Comparison of ENCODE assay signal across 24 cellular contexts in genomic region chr5:82922086-82922734, GRCh38.
DNase-seq lines count a peak whose midpoint lies in the region; ATAC-seq, FAIRE-seq and TF ChIP-seq lines count a peak whose summit lies in the region.
"Had no signal": no experiment of that assay in that cellular context is flagged by ENCODE, and none has a peak within 500 bp of the region (broad histone marks: within the 10 kb centered on the region; RNA-seq: fewer than 3 reads in every experiment).

No MANE protein-coding gene starts in this region.

- H3K27ac ChIP-seq in dorsolateral prefrontal cortex (peak overlapping the region in 46 of 59 donors; percentile 4 to 82 (median 66)), upper lobe of right lung (no peak overlapping the region)
- H3K27ac ChIP-seq: cardiac muscle cell, gastroesophageal sphincter, spleen, thoracic aorta had no signal

- peaks cover 13% of the 10 kb centered on the region for H3K4me1 ChIP-seq in Loucy (ENCODE audit: insufficient read depth, low read length, poor library complexity, severe bottlenecking)
- no peaks in the 10 kb centered on the region for H3K4me1 ChIP-seq in upper lobe of right lung
- H3K4me1 ChIP-seq: gastroesophageal sphincter had no signal

- no peaks in the 10 kb centered on the region for H3K9me2 ChIP-seq in Loucy (replicated peaks; ENCODE audit: low read depth, low read length)

- DNase-seq in dorsolateral prefrontal cortex (peak; percentile 4 to 82 (median 68)), middle frontal gyrus (ENCODE audit: extremely low spot score, low spot score) (peak; percentile 13), upper lobe of right lung (no peak), LoVo (ENCODE audit: low spot score) (no peak), urothelium cell line (ENCODE audit: low spot score) (no peak)
- DNase-seq: activated CD4-positive, alpha-beta T cell treated with anti-CD3 and anti-CD28 coated beads for 48 hours; activated naive CD4-positive, alpha-beta T cell; activated T-cell treated with anti-CD3 and anti-CD28 coated beads, Interleukin-2, amount 50 U/mL, for 48 hours; amniotic stem cell; CD4-positive, alpha-beta T cell; Karpas-422; NCI-H1930; NCI-H226; NCI-H82; spleen; stimulated activated CD4-positive, alpha-beta T cell treated with anti-CD3 and anti-CD28 coated beads, Interleukin-4, amount 100 ng/mL, for 24 hours; stimulated activated naive B cell treated with anti-CD40 and anti-IgM and Interleukin-4, amounts not matched to agents 10 μg/mL and 1 μg/mL and 100 μg/mL, for 72 hours had no signal

- TF ChIP-seq CTCF in Loucy (conservative IDR thresholded peaks at IDR 0.05; ENCODE audit: low read length) (no peak), dorsolateral prefrontal cortex (IDR thresholded peaks at IDR 0.05 in 54 of 56, conservative IDR thresholded peaks at IDR 0.05 in 2 of 56; ENCODE audit: low read depth in 1 of 56, partially characterized antibody in 56 of 56) (peak in 9 of 56 donors; percentile 13 to 45 (median 20)), upper lobe of right lung (IDR thresholded peaks at IDR 0.05) (no peak)

- H3K9ac ChIP-seq in Loucy (ENCODE audit: low read depth, low read length, poor library complexity, severe bottlenecking) = no peak overlapping the region

- H3K4me3 ChIP-seq in Loucy (ENCODE audit: low read length, poor library complexity, severe bottlenecking) = no peak overlapping the region
- no peak overlapping the region for H3K4me3 ChIP-seq in dorsolateral prefrontal cortex
- H3K4me3 ChIP-seq in upper lobe of right lung = no peak overlapping the region
- H3K4me3 ChIP-seq: cardiac muscle cell, gastroesophageal sphincter, lung, spleen, thoracic aorta had no signal

- ATAC-seq in upper lobe of right lung = peak; percentile 15
- ATAC-seq in GM19023 (IDR thresholded peaks at IDR 0.05; ENCODE audit: unreplicated experiment) = no peak
- ATAC-seq: gastroesophageal sphincter; Right ventricle myocardium inferior; stimulated activated naive B cell treated with anti-CD40 and anti-IgM and Interleukin-4, amounts not matched to agents 10 μg/mL and 1 μg/mL and 100 μg/mL, for 72 hours had no signal

- no peaks in the 10 kb centered on the region for H4K20me1 ChIP-seq in Loucy (ENCODE audit: insufficient read depth, low read length, poor library complexity, severe bottlenecking)

- H3F3A ChIP-seq in Loucy (ENCODE audit: low read depth) = no peaks in the 10 kb centered on the region

- H2AFZ ChIP-seq in Loucy (ENCODE audit: low read length) = 0 out of 2 replicates have a peak overlapping the region, but pooled peaks have one; percentile 15

- H3K9me3 ChIP-seq in Loucy (ENCODE audit: insufficient read depth, low read depth, low read length) (no peaks in the 10 kb centered on the region), upper lobe of right lung (no peaks in the 10 kb centered on the region)
- H3K9me3 ChIP-seq: gastroesophageal sphincter, spleen, thoracic aorta had no signal

- H3K36me3 ChIP-seq in Loucy (ENCODE audit: insufficient read depth, low read length) (no peaks in the 10 kb centered on the region), upper lobe of right lung (no peaks in the 10 kb centered on the region)
- H3K36me3 ChIP-seq: cardiac muscle cell, gastroesophageal sphincter, spleen, thoracic aorta had no signal

- no peaks in the 10 kb centered on the region for H3K79me2 ChIP-seq in Loucy (ENCODE audit: insufficient read depth, low read length)

- H3K4me2 ChIP-seq in Loucy (ENCODE audit: low read depth, low read length, poor library complexity, severe bottlenecking) = no peak overlapping the region

- intact Hi-C loops in dorsolateral prefrontal cortex (cut with DNase I) = loop anchor here in 1 of 2 donors (10.0 kb wide), 1 partner anchor 113 kb away; no protein-coding TSS in a partner anchor
- intact Hi-C loops in upper lobe of right lung (cut with DNase I) = no loop called here

- H3K27me3 ChIP-seq in Loucy (ENCODE audit: insufficient read depth, low read length, poor library complexity, severe bottlenecking) (no peaks in the 10 kb centered on the region), dorsolateral prefrontal cortex (peaks cover 0 to 4% (median 0%) of the 10 kb centered on the region in 45 donors), upper lobe of right lung (no peaks in the 10 kb centered on the region)
- H3K27me3 ChIP-seq: cardiac muscle cell, gastroesophageal sphincter, spleen had no signal

- FAIRE-seq in urothelium cell line (lab: Jason Lieb, UNC) = no peak

Comparison
In these comparisons a context has a peak if more than half of its experiments do, and no peak if none do; other contexts are left out.
1. DNase-seq: peak in dorsolateral prefrontal cortex (10 of 10) and middle frontal gyrus (single experiment); none in upper lobe of right lung (single experiment), LoVo (single experiment) and urothelium cell line (single experiment).